Comparison of ENCODE assay signal across 2 cellular contexts in genomic region chr15:36707884-36708430, GRCh38.
A peak's percentile ranks its signal among the peaks of the same experiment; 100 is the strongest.
TF ChIP-seq lines count a peak whose summit lies in the region.

No MANE protein-coding gene starts in this region.

TF ChIP-seq in HepG2, 621 proteins besides CTCF, POLR2A, EP300 and RAD21:
- TF ChIP-seq MNT (IDR thresholded peaks at IDR 0.05) = no peak
- no peak for TF ChIP-seq CREB3 (CRISPR knock-in tag; IDR thresholded peaks at IDR 0.05)
- no peak for TF ChIP-seq ZNF343 (CRISPR knock-in tag; IDR thresholded peaks at IDR 0.05)
- TF ChIP-seq MAFF (IDR thresholded peaks at IDR 0.05; ENCODE audit: low read depth, low read length) = peak; percentile 67
- TF ChIP-seq STAG1 (CRISPR knock-in tag; IDR thresholded peaks at IDR 0.05) = no peak
- TF ChIP-seq MAFK (conservative IDR thresholded peaks at IDR 0.05 in 1 of 2, IDR thresholded peaks at IDR 0.05 in 1 of 2; ENCODE audit: low read length in 2 of 2) = peak; percentile 66 to 75
TF ChIP-seq in HepG2: peak in this region for 2.

TF ChIP-seq in IMR-90, 13 proteins besides CTCF, POLR2A, EP300 and RAD21:
- TF ChIP-seq USF2 (IDR thresholded peaks at IDR 0.05; ENCODE audit: low read depth, low read length) (no peak), MAFK (IDR thresholded peaks at IDR 0.05; ENCODE audit: low read depth, low read length) (peak; percentile 51)
